ENCODE assay signal across 27 cellular contexts in genomic region chr5:4252322-4252721, GRCh38.
"Had no signal": no experiment of that assay in that cellular context is flagged by ENCODE, and none has a peak within 500 bp of the region (broad histone marks: within the 10 kb centered on the region; RNA-seq: fewer than 3 reads in every experiment).

No MANE protein-coding gene starts in this region.

- H3K36me3 Mint-ChIP-seq: activated CD4-positive, alpha-beta memory T cell treated with anti-CD3 and anti-CD28 coated beads for 36 hours; activated naive CD8-positive, alpha-beta T cell had no signal

- H3K27me3 Mint-ChIP-seq: activated CD4-positive, alpha-beta memory T cell treated with anti-CD3 and anti-CD28 coated beads for 36 hours; activated CD4-positive, alpha-beta T cell treated with anti-CD3 and anti-CD28 coated beads for 36 hours; activated CD4-positive, alpha-beta T cell treated with anti-CD3 and anti-CD28 coated beads, Interleukin-2, amount 10 ng/mL, durations not matched to agents 24 days and 14 days; activated CD8-positive, alpha-beta memory T cell treated with anti-CD3 and anti-CD28 coated beads, Interleukin-2, amount 10 ng/mL, durations not matched to agents 7 days and 5 days; activated naive CD8-positive, alpha-beta T cell; central memory CD8-positive, alpha-beta T cell; effector memory CD8-positive, alpha-beta T cell; T-helper 17 cell had no signal

- H3K4me1 Mint-ChIP-seq: activated CD4-positive, alpha-beta T cell treated with anti-CD3 and anti-CD28 coated beads for 36 hours; activated CD4-positive, alpha-beta T cell treated with anti-CD3 and anti-CD28 coated beads, Interleukin-2, amount 10 ng/mL, durations not matched to agents 24 days and 14 days; activated CD8-positive, alpha-beta memory T cell treated with anti-CD3 and anti-CD28 coated beads, Interleukin-2, amount 10 ng/mL, durations not matched to agents 7 days and 5 days; central memory CD8-positive, alpha-beta T cell; T-helper 17 cell had no signal

- H3K4me3 Mint-ChIP-seq: activated CD4-positive, alpha-beta memory T cell treated with anti-CD3 and anti-CD28 coated beads for 36 hours; activated CD4-positive, alpha-beta T cell treated with anti-CD3 and anti-CD28 coated beads for 36 hours; activated CD4-positive, alpha-beta T cell treated with anti-CD3 and anti-CD28 coated beads, Interleukin-2, amount 10 ng/mL, durations not matched to agents 24 days and 14 days; activated CD8-positive, alpha-beta memory T cell treated with anti-CD3 and anti-CD28 coated beads, Interleukin-2, amount 10 ng/mL, durations not matched to agents 7 days and 5 days; activated CD8-positive, alpha-beta T cell treated with anti-CD3 and anti-CD28 coated beads, Interleukin-2, amount 10 ng/mL, durations not matched to agents 7 days and 5 days; activated naive CD8-positive, alpha-beta T cell; activated T-cell treated with anti-CD3 and anti-CD28 coated beads, Interleukin-2, amount 50 U/mL, for 72 hours; central memory CD8-positive, alpha-beta T cell; effector memory CD8-positive, alpha-beta T cell; T-helper 17 cell; T-helper 2 cell treated with Interferon-gamma antibody and Interleukin-4, amounts not matched to agents 5 μg/mL and 100 μg/mL, for 36 hours had no signal

- ATAC-seq: activated CD4-positive, alpha-beta T cell treated with anti-CD3 and anti-CD28 coated beads for 36 hours; activated CD8-positive, alpha-beta memory T cell treated with anti-CD3 and anti-CD28 coated beads, Interleukin-2, amount 10 ng/mL, durations not matched to agents 7 days and 5 days; activated CD8-positive, alpha-beta T cell treated with anti-CD3 and anti-CD28 coated beads, Interleukin-2, amount 10 ng/mL, durations not matched to agents 7 days and 5 days; activated T-cell treated with anti-CD3 and anti-CD28 coated beads, Interleukin-2, amount 50 U/mL, for 72 hours; effector memory CD8-positive, alpha-beta T cell; T-helper 17 cell had no signal

- H3K27ac Mint-ChIP-seq: activated CD4-positive, alpha-beta memory T cell treated with anti-CD3 and anti-CD28 coated beads for 36 hours; activated CD4-positive, alpha-beta T cell treated with anti-CD3 and anti-CD28 coated beads for 36 hours; activated CD4-positive, alpha-beta T cell treated with anti-CD3 and anti-CD28 coated beads, Interleukin-2, amount 10 ng/mL, durations not matched to agents 24 days and 14 days; activated CD8-positive, alpha-beta memory T cell treated with anti-CD3 and anti-CD28 coated beads, Interleukin-2, amount 10 ng/mL, durations not matched to agents 7 days and 5 days; activated CD8-positive, alpha-beta T cell treated with anti-CD3 and anti-CD28 coated beads, Interleukin-2, amount 10 ng/mL, durations not matched to agents 7 days and 5 days; activated naive CD8-positive, alpha-beta T cell; activated T-cell treated with anti-CD3 and anti-CD28 coated beads, Interleukin-2, amount 50 U/mL, for 72 hours; effector memory CD8-positive, alpha-beta T cell; T-helper 17 cell; T-helper 2 cell treated with Interferon-gamma antibody and Interleukin-4, amounts not matched to agents 5 μg/mL and 100 μg/mL, for 36 hours had no signal

- DNase-seq: activated CD4-positive, alpha-beta memory T cell treated with anti-CD3 and anti-CD28 coated beads for 36 hours; activated CD4-positive, alpha-beta T cell treated with anti-CD3 and anti-CD28 coated beads for 36 hours; activated CD4-positive, alpha-beta T cell treated with anti-CD3 and anti-CD28 coated beads, Interleukin-2, amount 10 ng/mL, durations not matched to agents 24 days and 14 days; activated CD4-positive, CD25-positive, alpha-beta regulatory T cell; activated CD4-positive, CD25-positive, alpha-beta regulatory T cell treated with anti-CD3 and anti-CD28 coated beads, Interleukin-2, amount 50 U/mL, for 72 hours; activated CD8-positive, alpha-beta memory T cell treated with anti-CD3 and anti-CD28 coated beads, Interleukin-2, amount 10 ng/mL, durations not matched to agents 7 days and 5 days; activated CD8-positive, alpha-beta memory T cell treated with anti-CD3 and anti-CD28 coated beads, Interleukin-2, amount 50 U/mL, for 4 hours; activated CD8-positive, alpha-beta T cell treated with anti-CD3 and anti-CD28 coated beads, Interleukin-2, amount 10 ng/mL, durations not matched to agents 7 days and 5 days; activated gamma-delta T cell treated with Interleukin-2 at 50 U/mL for 16 hours; activated naive CD4-positive, alpha-beta T cell treated with anti-CD3 and anti-CD28 coated beads, Interleukin-2, amount 50 U/mL, for 16 hours; activated naive CD4-positive, alpha-beta T cell treated with Interleukin-2 at 50 U/mL for 16 hours; activated T-cell treated with anti-CD3 and anti-CD28 coated beads, Interleukin-2, amount 50 U/mL, for 1 hour; activated T-cell treated with anti-CD3 and anti-CD28 coated beads, Interleukin-2, amount 50 U/mL, for 72 hours; amniotic stem cell; anterior cingulate cortex; brain microvascular endothelial cell; cortex of kidney; dermis blood vessel endothelial cell; effector CD4-positive, alpha-beta T cell; effector memory CD8-positive, alpha-beta T cell; foreskin fibroblast; T-helper 1 cell; T-helper 17 cell; T1000 had no signal

- H3K27me3 ChIP-seq: brain microvascular endothelial cell had no signal

- H3K36me3 ChIP-seq: brain microvascular endothelial cell had no signal

- H3K27ac ChIP-seq: brain microvascular endothelial cell had no signal
